ENCODE assay signal across 8 cellular contexts in the genomic region with DNA sequence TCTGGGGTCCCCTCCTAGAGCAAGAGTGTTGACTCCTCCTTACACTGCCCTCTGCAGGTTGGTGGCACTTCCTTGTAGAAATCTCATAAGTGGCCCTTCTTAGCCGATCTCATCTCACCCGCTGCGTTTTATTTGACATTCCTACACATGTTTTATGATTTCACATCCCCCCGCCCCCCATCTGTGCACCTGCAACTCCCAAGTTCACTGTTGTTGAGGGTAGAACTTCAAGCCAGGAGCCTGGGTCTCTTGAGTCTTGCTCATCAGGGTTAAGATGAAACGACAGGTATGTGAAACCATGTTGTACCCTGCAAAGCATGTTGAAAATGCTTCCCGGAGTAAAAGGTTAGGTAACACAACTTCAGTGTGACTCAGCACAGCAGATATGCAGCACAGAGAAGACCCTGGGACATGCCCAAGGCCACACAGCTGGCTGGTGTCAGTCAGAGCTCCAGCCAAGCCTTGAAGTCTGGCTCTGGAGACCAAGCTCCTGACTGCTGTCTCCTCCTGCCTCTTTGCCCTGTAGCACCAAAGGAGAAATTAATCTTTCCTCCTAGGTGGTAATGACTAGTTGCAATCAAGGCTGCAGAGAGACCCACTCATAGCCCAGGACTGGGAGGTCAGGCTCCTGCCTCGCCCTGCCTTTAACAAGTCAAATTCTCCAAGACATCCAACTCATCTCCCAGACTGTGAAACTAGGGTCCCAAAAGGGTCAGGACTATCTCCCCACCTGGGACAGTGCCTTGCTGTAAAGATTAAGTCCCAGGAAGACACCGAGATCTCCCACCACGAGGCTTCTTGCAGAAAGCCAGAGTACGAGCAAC.
A peak's percentile ranks its signal among the peaks of the same experiment; 100 is the strongest.
DNase-seq lines count a peak whose midpoint lies in the region; ATAC-seq and TF ChIP-seq lines count a peak whose summit lies in the region.

No MANE protein-coding gene starts in this region.

- peak overlapping the region in 3 of 10 donors; percentile 4 to 19 (median 12) for H3K4me3 Mint-ChIP-seq in naive thymus-derived CD4-positive, alpha-beta T cell

- no peaks in the 10 kb centered on the region for H3K27me3 ChIP-seq in naive thymus-derived CD4-positive, alpha-beta T cell (ENCODE audit: control insufficient read depth in 2 of 2, insufficient read depth in 2 of 2, low read length in 2 of 2)

- peak; percentile 56 for ATAC-seq in naive thymus-derived CD4-positive, alpha-beta T cell
- no peak for ATAC-seq in GM21576 (IDR thresholded peaks at IDR 0.05; ENCODE audit: unreplicated experiment)

- H3K36me3 ChIP-seq in naive thymus-derived CD4-positive, alpha-beta T cell (ENCODE audit: control insufficient read depth in 2 of 3, insufficient read depth in 3 of 3, low read length in 3 of 3) = peaks cover 0 to 21% (median 0%) of the 10 kb centered on the region in 3 experiments

- in situ Hi-C loops in GM13977 (cut with MboI; ENCODE audit: low pct_unique_long_range_greater_than_20kb, low sequenced_read_pairs, unreplicated experiment) = no loop called here
- in situ Hi-C loops in SK-MEL-5 (cut with HindIII; ENCODE audit: low pct_unique_long_range_greater_than_20kb, low sequenced_read_pairs) = no loop called here

- no peaks in the 10 kb centered on the region for H3K4me1 ChIP-seq in naive thymus-derived CD4-positive, alpha-beta T cell (ENCODE audit: control insufficient read depth in 2 of 2, insufficient read depth in 2 of 2, low read length in 2 of 2)

- TF ChIP-seq CTCF in AG09319 (IDR thresholded peaks at IDR 0.05; ENCODE audit: low read depth, low read length) = peak; percentile 50
- peak; percentile 47 for TF ChIP-seq CTCF in GM13977 (IDR thresholded peaks at IDR 0.05; ENCODE audit: extremely low read depth, insufficient read depth, missing control alignments)
- TF ChIP-seq CTCF in epithelial cell of proximal tubule (conservative IDR thresholded peaks at IDR 0.05; ENCODE audit: low read depth, low read length) = peak; percentile 69

- intact Hi-C loops in naive thymus-derived CD4-positive, alpha-beta T cell (cut with micrococcal nuclease) = loop anchor here (1.0 to 2.0 kb wide), 2 partner anchors 79 to 136 kb away; no protein-coding TSS in a partner anchor

- no peaks in the 10 kb centered on the region for H3K27me3 Mint-ChIP-seq in naive thymus-derived CD4-positive, alpha-beta T cell

- no peaks in the 10 kb centered on the region for H3K9me3 Mint-ChIP-seq in naive thymus-derived CD4-positive, alpha-beta T cell

- CTCF ChIA-PET in naive thymus-derived CD4-positive, alpha-beta T cell (lab: Charles Lee) = no interaction called here

- no peak overlapping the region for H3K27ac ChIP-seq in naive thymus-derived CD4-positive, alpha-beta T cell (ENCODE audit: low read depth, low read length)

- peak overlapping the region in 3 of 9 donors; percentile 20 to 58 (median 29) for H3K27ac Mint-ChIP-seq in naive thymus-derived CD4-positive, alpha-beta T cell

- H3K9me3 ChIP-seq in naive thymus-derived CD4-positive, alpha-beta T cell (ENCODE audit: control insufficient read depth in 2 of 3, low read length in 3 of 3) = no peaks in the 10 kb centered on the region

- POLR2A ChIA-PET in naive thymus-derived CD4-positive, alpha-beta T cell (lab: Charles Lee) = no interaction called here

- peaks cover 4 to 26% (median 19%) of the 10 kb centered on the region in 7 donors for H3K4me1 Mint-ChIP-seq in naive thymus-derived CD4-positive, alpha-beta T cell

- peaks cover 0 to 22% (median 4%) of the 10 kb centered on the region in 5 donors for H3K36me3 Mint-ChIP-seq in naive thymus-derived CD4-positive, alpha-beta T cell

- H3K4me3 ChIP-seq in epithelial cell of proximal tubule (ENCODE audit: low read depth, low read length) = no peak overlapping the region
- no peak overlapping the region for H3K4me3 ChIP-seq in naive thymus-derived CD4-positive, alpha-beta T cell (ENCODE audit: low read length)

- DNase-seq in AG09319 (ENCODE audit: extremely low read depth, low read depth) (no peak), GM13977 (ENCODE audit: low spot score) (peak; percentile 68), SK-MEL-5 (ENCODE audit: low read depth, low spot score) (peak; percentile 48), epithelial cell of proximal tubule (ENCODE audit: low read depth) (no peak), NCI-H146 treated with DMSO at 0.1 percent for 48 hours (lab: John Stamatoyannopoulos, UW; ENCODE audit: unreplicated experiment) (no peak), putamen (ENCODE audit: low spot score) (no peak)
- peak in 4 of 9 donors; percentile 6 to 21 (median 10) for DNase-seq in naive thymus-derived CD4-positive, alpha-beta T cell

Comparison
In these comparisons a context has a peak if more than half of its experiments do, and no peak if none do; other contexts are left out.
1. DNase-seq: peak in GM13977 (single experiment) and SK-MEL-5 (single experiment); none in AG09319 (single experiment), epithelial cell of proximal tubule (single experiment), NCI-H146 treated with DMSO at 0.1 percent for 48 hours (single experiment) and putamen (single experiment).
2. Peak in every context shown above with its lines, with median percentiles within 50 percentile points of each other: CTCF ChIP-seq.